ENCODE assay signal across 8 cellular contexts in the genomic region with DNA sequence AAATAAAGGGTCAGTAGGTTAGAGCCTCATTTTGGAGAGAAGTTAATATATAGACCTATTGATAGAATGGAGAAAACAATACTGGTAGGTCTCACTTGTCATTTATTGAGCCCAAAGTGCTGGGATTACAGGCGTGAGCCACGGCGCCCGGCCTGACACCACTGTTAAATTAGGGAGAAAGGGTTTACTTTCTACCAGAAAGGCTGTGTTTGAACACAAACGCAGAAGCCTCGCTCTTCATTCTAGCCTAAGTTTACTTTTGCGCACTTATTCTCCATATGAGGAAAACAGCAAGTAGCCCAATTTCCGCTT. TPM values are rescaled to one million over a fixed set of nuclear protein-coding genes. Genes with fewer than 3 reads are reported as not detected.
DNase-seq lines count a peak whose midpoint lies in the region; ATAC-seq, FAIRE-seq and TF ChIP-seq lines count a peak whose summit lies in the region.

No MANE protein-coding gene starts in this region.

- POLR2A ChIA-PET in A549 (lab: Yijun Ruan, JAX), result interaction anchor here (0.6 to 0.8 kb wide), 2 partner anchors 17 to 50 kb away, joined by 3 read pairs; no protein-coding TSS in a partner anchor

- peaks cover 42% of the 10 kb centered on the region for H3K79me2 ChIP-seq in mammary epithelial cell (ENCODE audit: insufficient read depth, low read length)

- H3K27ac ChIP-seq in A549 (peak overlapping the region; percentile 93 to 94), HUES48 (ENCODE audit: low read depth, low read length) (no peak overlapping the region), mammary epithelial cell (ENCODE audit: insufficient read depth, low read depth, low read length) (no peak overlapping the region), muscle layer of duodenum (ENCODE audit: low read length) (peak overlapping the region; percentile 87)

- dilution Hi-C loops in mammary epithelial cell (cut with HindIII; ENCODE audit: low sequenced_read_pairs), result no loop called here

- H3K36me3 ChIP-seq in HUES48 (ENCODE audit: control insufficient read depth, insufficient read depth, low read length) (peaks cover 18% of the 10 kb centered on the region), mammary epithelial cell (ENCODE audit: insufficient read depth, low read length) (peaks cover 7% of the 10 kb centered on the region), muscle layer of duodenum (ENCODE audit: control insufficient read depth in 1 of 2, insufficient read depth in 2 of 2, low read length in 2 of 2) (peaks cover 5 to 9% of the 10 kb centered on the region in 2 donors)

- H3K27me3 ChIP-seq in HUES48 (ENCODE audit: control insufficient read depth, insufficient read depth, low read length) (no peaks in the 10 kb centered on the region), mammary epithelial cell (ENCODE audit: insufficient read depth, low read length) (no peaks in the 10 kb centered on the region), muscle layer of duodenum (ENCODE audit: low read depth, low read length) (no peaks in the 10 kb centered on the region)

- intact Hi-C loops in mammary epithelial cell (cut with micrococcal nuclease), result no loop called here

- peak overlapping the region; percentile 30; the same call in 2 of the 3 replicates for H3K4me2 ChIP-seq in A549
- H3K4me2 ChIP-seq in mammary epithelial cell (ENCODE audit: insufficient read depth, low read depth, low read length), result peak overlapping the region; percentile 67

- BruUV-seq in mammary epithelial cell (replicated peaks; lab: Mats Ljungman, UMichigan), result no TSS peak

- DNase-seq in A549 (ENCODE audit: low read depth in 1 of 2, low spot score in 1 of 2) (no peak), mammary epithelial cell (no peak), GM12892 (ENCODE audit: insufficient read length) (no peak), NCI-H82 (lab: John Stamatoyannopoulos, UW) (no peak)

- H3K9me3 ChIP-seq in A549 (0 out of 3 replicates have a peak, but pooled peaks cover 3% of the 10 kb centered on the region), HUES48 (ENCODE audit: control insufficient read depth, insufficient read depth, low read length) (no peaks in the 10 kb centered on the region), mammary epithelial cell (replicated peaks; ENCODE audit: insufficient read depth, low read length) (no peaks in the 10 kb centered on the region), muscle layer of duodenum (ENCODE audit: control insufficient read depth in 1 of 2, low read length in 2 of 2) (no peaks in the 10 kb centered on the region)

- H3K9ac ChIP-seq in HUES48 (ENCODE audit: low read depth, low read length) (no peak overlapping the region), mammary epithelial cell (ENCODE audit: insufficient read depth, low read length) (no peak overlapping the region)

- TF ChIP-seq CTCF in A549 (IDR thresholded peaks at IDR 0.05) (no peak), mammary epithelial cell (conservative IDR thresholded peaks at IDR 0.05 in 1 of 2, IDR thresholded peaks at IDR 0.05 in 1 of 2; ENCODE audit: extremely low read depth in 1 of 2, insufficient read depth in 1 of 2, low read depth in 1 of 2, low read length in 2 of 2) (no peak)

- no peak for ATAC-seq in A549
- no peak for ATAC-seq in GM19351 (IDR thresholded peaks at IDR 0.05; ENCODE audit: unreplicated experiment)
- no peak for ATAC-seq in HG02885 (IDR thresholded peaks at IDR 0.05; ENCODE audit: poor library complexity, unreplicated experiment)

- in situ Hi-C loops in mammary epithelial cell (cut with MboI; ENCODE audit: low sequenced_read_pairs in 2 of 2), result no loop called here

- CTCF ChIA-PET in A549 (lab: Yijun Ruan, JAX) (no interaction called here), mammary epithelial cell (lab: Charles Lee; ENCODE audit: low non-redundant PET) (no interaction called here)

- H2AFZ ChIP-seq in mammary epithelial cell (ENCODE audit: low read depth, low read length), result peak overlapping the region; percentile 96

- H4K20me1 ChIP-seq in mammary epithelial cell (ENCODE audit: insufficient read depth, low read length), result no peaks in the 10 kb centered on the region

- FAIRE-seq in A549 (lab: Jason Lieb, UNC), result no peak
- no peak for FAIRE-seq in GM12892 (lab: Jason Lieb, UNC)

- H3K4me1 ChIP-seq in A549, result peaks cover 4% of the 10 kb centered on the region; the same call in 1 of the 3 replicates
- no peaks in the 10 kb centered on the region; the same call in 1 of the 2 replicates for H3K4me1 ChIP-seq in HUES48 (ENCODE audit: control insufficient read depth, insufficient read depth, low read length)
- peaks cover 8% of the 10 kb centered on the region for H3K4me1 ChIP-seq in mammary epithelial cell (ENCODE audit: insufficient read depth, low read length)
- peaks cover 0 to 12% of the 10 kb centered on the region in 2 donors for H3K4me1 ChIP-seq in muscle layer of duodenum (ENCODE audit: control insufficient read depth in 1 of 2, insufficient read depth in 2 of 2, low read length in 2 of 2)

- H3K4me3 ChIP-seq in A549 (peak overlapping the region; percentile 78), HUES48 (ENCODE audit: low read depth, low read length) (peak overlapping the region; percentile 95; the same call in 1 of the 2 replicates), mammary epithelial cell (replicated peaks in 1 of 3; ENCODE audit: insufficient read depth in 1 of 3, low read depth in 2 of 3, low read length in 3 of 3) (peak overlapping the region; percentile 28 to 99 (median 77)), muscle layer of duodenum (ENCODE audit: low read depth in 1 of 2, low read length in 2 of 2) (peak overlapping the region; percentile 86 to 97)

- TF ChIP-seq POLR2A in A549 (IDR thresholded peaks at IDR 0.05; ENCODE audit: low read length), result no peak
- TF ChIP-seq POLR2A in GM12892 (IDR thresholded peaks at IDR 0.05; ENCODE audit: low read depth, low read length), result no peak

- 93% methylated on average over 8 of the region's 8 CpGs for WGBS in A549 (ENCODE audit: missing lambda C conversion rate)
- WGBS in mammary epithelial cell (ENCODE audit: low coverage, missing lambda C conversion rate), result 80% methylated on average over 8 of the region's 8 CpGs

- TF ChIP-seq RAD21 in A549 (conservative IDR thresholded peaks at IDR 0.05 in 1 of 2, IDR thresholded peaks at IDR 0.05 in 1 of 2), result no peak

- TF ChIP-seq EP300 in A549 (IDR thresholded peaks at IDR 0.05), result no peak

TF ChIP-seq in A549, 52 proteins besides CTCF, POLR2A, EP300 and RAD21:
- 0 out of 2 replicates have a peak, but pooled peaks have one; percentile 45 for TF ChIP-seq CHD4 (IDR thresholded peaks at IDR 0.05; ENCODE audit: borderline replicate concordance)
- TF ChIP-seq ZSCAN20 (CRISPR knock-in tag; IDR thresholded peaks at IDR 0.05), result no peak

RNA-seq across cellular contexts. Expression of gene PRPF3, which starts 0.7 kb away (rescaled TPM):
- polyA plus RNA-seq in A549 (2011; rRNA removed), result 87.2 and 92.6 TPM in 2 replicates
- 25.6 and 25.7 TPM in 2 replicates for polyA plus RNA-seq in A549 (2012; cell fraction: cytosol; rRNA removed)
- polyA plus RNA-seq in A549 (2012; cell fraction: nucleus; rRNA removed), result 49.0 and 75.3 TPM in 2 replicates
- 54.4 to 58.5 TPM (median 55.2 TPM) in 3 replicates for polyA plus RNA-seq in A549 (2017; fragmentation: RNase III; extraction: RNeasy Plus Mini Kit Qiagen cat#74134 plus additional on column Dnase treatment)
- polyA minus RNA-seq in A549 (2011; rRNA and poly(A)+ RNA removed), result 53.1 and 57.6 TPM in 2 replicates
- 10 to 100 TPM; 29.0 to 52.3 TPM for total RNA-seq in mammary epithelial cell
- 17.1 TPM for polyA plus RNA-seq in mammary epithelial cell
- polyA minus RNA-seq in mammary epithelial cell, result 36.1 TPM
- 47.4 TPM for polyA plus RNA-seq in GM12892 (2012; ENCODE audit: missing spikeins)

RNA-seq across cellular contexts. Expression of gene MRPS21, which starts 27.0 kb away (rescaled TPM):
- 72.6 and 95.7 TPM in 2 replicates for polyA plus RNA-seq in A549 (2011; rRNA removed)
- 78.0 and 87.7 TPM in 2 replicates for polyA plus RNA-seq in A549 (2012; cell fraction: cytosol; rRNA removed)
- 44.1 and 76.7 TPM in 2 replicates for polyA plus RNA-seq in A549 (2012; cell fraction: nucleus; rRNA removed)
- 113 to 114 TPM (median 113 TPM) in 3 replicates for polyA plus RNA-seq in A549 (2017; fragmentation: RNase III; extraction: RNeasy Plus Mini Kit Qiagen cat#74134 plus additional on column Dnase treatment)
- 25.5 and 25.9 TPM in 2 replicates for polyA minus RNA-seq in A549 (2011; rRNA and poly(A)+ RNA removed)
- 10 to 100 TPM; 27.3 to 84.8 TPM for total RNA-seq in mammary epithelial cell
- 77.6 TPM for polyA plus RNA-seq in mammary epithelial cell
- polyA minus RNA-seq in mammary epithelial cell, result 10.7 TPM
- 60.1 TPM for polyA plus RNA-seq in GM12892 (2012; ENCODE audit: missing spikeins)

RNA-seq across cellular contexts. Expression of gene CIART, which starts 38.3 kb away (rescaled TPM):
- polyA plus RNA-seq in A549 (2011; rRNA removed) (1.3 and 1.4 TPM in 2 replicates), A549 (2017; fragmentation: RNase III; extraction: RNeasy Plus Mini Kit Qiagen cat#74134 plus additional on column Dnase treatment) (0.28 to 0.59 TPM (median 0.48 TPM) in 3 replicates), mammary epithelial cell (10.2 TPM)
- polyA plus RNA-seq in A549 (2012; cell fraction: cytosol; rRNA removed), result 0.49 and 0.66 TPM in 2 replicates
- 0.85 and 2.1 TPM in 2 replicates for polyA plus RNA-seq in A549 (2012; cell fraction: nucleus; rRNA removed)
- 1.4 and 1.8 TPM in 2 replicates for polyA minus RNA-seq in A549 (2011; rRNA and poly(A)+ RNA removed)
- total RNA-seq in mammary epithelial cell, result 10 to 100 TPM in 1 of 2 donors, 1 to 10 TPM in 1; 8.1 to 13.2 TPM
- polyA minus RNA-seq in mammary epithelial cell, result 6.2 TPM
- 2.5 TPM for polyA plus RNA-seq in GM12892 (2012; ENCODE audit: missing spikeins)

RNA-seq across cellular contexts. Expression of gene RPRD2, which starts 43.3 kb away (rescaled TPM):
- polyA plus RNA-seq in A549 (2011; rRNA removed) (20.8 and 21.1 TPM in 2 replicates), A549 (2017; fragmentation: RNase III; extraction: RNeasy Plus Mini Kit Qiagen cat#74134 plus additional on column Dnase treatment) (9.0 to 10.3 TPM (median 9.8 TPM) in 3 replicates), mammary epithelial cell (12.6 TPM)
- polyA plus RNA-seq in A549 (2012; cell fraction: cytosol; rRNA removed), result 7.7 and 10.0 TPM in 2 replicates
- polyA plus RNA-seq in A549 (2012; cell fraction: nucleus; rRNA removed), result 9.9 and 12.3 TPM in 2 replicates
- polyA minus RNA-seq in A549 (2011; rRNA and poly(A)+ RNA removed), result 17.3 and 20.5 TPM in 2 replicates
- total RNA-seq in mammary epithelial cell, result 10 to 100 TPM; 12.7 to 22.7 TPM
- polyA minus RNA-seq in mammary epithelial cell, result 19.4 TPM
- 9.0 TPM for polyA plus RNA-seq in GM12892 (2012; ENCODE audit: missing spikeins)

RNA-seq across cellular contexts. Expression of gene C1orf54, which starts 48.0 kb away (rescaled TPM):
- polyA plus RNA-seq in A549 (2011; rRNA removed) (0.16 and 0.19 TPM in 2 replicates), A549 (2017; fragmentation: RNase III; extraction: RNeasy Plus Mini Kit Qiagen cat#74134 plus additional on column Dnase treatment) (0.12 to 0.21 TPM (median 0.12 TPM) in 3 replicates), mammary epithelial cell (0.76 TPM)
- 0.11 and 0.14 TPM in 2 replicates for polyA plus RNA-seq in A549 (2012; cell fraction: cytosol; rRNA removed)
- polyA plus RNA-seq in A549 (2012; cell fraction: nucleus; rRNA removed), result 0.06 and 0.10 TPM in 2 replicates
- polyA minus RNA-seq in A549 (2011; rRNA and poly(A)+ RNA removed), result not detected in 2 replicates
- total RNA-seq in mammary epithelial cell, result 1 to 10 TPM; 1.3 to 2.3 TPM
- not detected for polyA minus RNA-seq in mammary epithelial cell
- polyA plus RNA-seq in GM12892 (2012; ENCODE audit: missing spikeins), result 14.6 TPM

Comparison
In these comparisons a context has a peak if more than half of its experiments do, and no peak if none do; other contexts are left out.
1. H3K27ac ChIP-seq: peak in A549 (2 of 2) and muscle layer of duodenum (single experiment); none in HUES48 (single experiment) and mammary epithelial cell (single experiment).
2. Peak in every context shown above with its lines, with median percentiles within 50 percentile points of each other: H3K4me3 ChIP-seq.